9 cellular contexts compared by ENCODE assay signal in the genomic region with DNA sequence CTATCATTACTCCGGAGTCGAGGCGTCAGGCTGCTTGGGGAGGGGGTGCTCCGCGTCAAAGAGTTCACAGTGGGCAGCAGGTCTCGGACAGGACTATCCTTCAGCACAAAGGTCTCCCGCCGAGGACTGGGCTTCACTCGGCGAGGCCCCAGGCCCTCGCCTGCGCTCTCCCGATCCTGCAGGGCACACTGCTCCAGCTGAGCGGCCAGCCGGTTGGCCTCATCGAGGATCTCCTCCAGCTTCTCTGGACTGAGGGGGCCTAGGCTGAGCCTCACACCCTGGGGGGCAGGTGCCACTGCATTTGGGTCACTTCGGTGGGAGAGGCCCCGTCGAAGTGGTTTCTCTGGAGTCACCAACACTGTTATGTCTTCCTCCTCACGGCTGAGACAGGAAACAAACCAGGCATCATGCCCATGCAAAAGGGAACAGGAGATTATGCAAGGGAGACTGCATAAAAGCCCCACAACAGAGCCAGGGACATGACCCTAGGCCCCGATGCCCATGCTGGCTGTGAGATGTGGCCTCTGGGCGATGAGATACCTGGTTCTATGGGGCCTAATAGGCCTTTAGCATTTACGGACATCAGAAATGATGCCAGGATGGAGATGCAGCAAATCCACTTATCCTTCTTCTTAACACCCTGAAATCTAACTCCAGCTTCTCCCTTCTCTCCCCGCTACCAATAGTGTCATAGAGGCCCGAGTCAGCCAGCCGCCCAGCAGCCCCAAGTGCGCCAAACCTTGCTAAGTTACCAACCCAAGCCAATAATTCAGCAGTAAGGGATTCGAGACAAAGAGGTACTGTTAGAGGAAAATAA. TPM values are rescaled to one million over a fixed set of nuclear protein-coding genes. Genes with fewer than 3 reads are reported as not detected.
DNase-seq lines count a peak whose midpoint lies in the region; ATAC-seq and TF ChIP-seq lines count a peak whose summit lies in the region.
"Had no signal": no experiment of that assay in that cellular context is flagged by ENCODE, and none has a peak within 500 bp of the region (broad histone marks: within the 10 kb centered on the region; RNA-seq: fewer than 3 reads in every experiment).

No MANE protein-coding gene starts in this region.

- H3K4me2 ChIP-seq in IMR-90 (ENCODE audit: low read depth, low read length) (peak overlapping the region; percentile 96), mesenchymal stem cell (ENCODE audit: low read length, poor library complexity, severe bottlenecking) (peak overlapping the region; percentile 64)

- H4K91ac ChIP-seq in IMR-90 (ENCODE audit: insufficient read depth, low read depth, low read length): peak overlapping the region; percentile 71
- H4K91ac ChIP-seq in mesenchymal stem cell (ENCODE audit: low read length): peak overlapping the region; percentile 71

- ATAC-seq in IMR-90 (ENCODE audit: low read depth): peak; percentile 3; the same call in 1 of the 2 replicates
- no peak for ATAC-seq in HG02623 (IDR thresholded peaks at IDR 0.05; ENCODE audit: unreplicated experiment)

- no peaks in the 10 kb centered on the region for H3K9me3 ChIP-seq in IMR-90 (ENCODE audit: control insufficient read depth, insufficient read depth, low read length)
- no peaks in the 10 kb centered on the region for H3K9me3 ChIP-seq in mesenchymal stem cell (ENCODE audit: control insufficient read depth, low read length)

- H3K27me3 ChIP-seq in IMR-90 (ENCODE audit: control insufficient read depth, insufficient read depth, low read length): no peaks in the 10 kb centered on the region
- H3K27me3 ChIP-seq in mesenchymal stem cell (ENCODE audit: control insufficient read depth in 1 of 2, insufficient read depth in 1 of 2, low read length in 2 of 2): no peaks in the 10 kb centered on the region

- peak overlapping the region; percentile 8; the same call in 1 of the 2 replicates for H2BK20ac ChIP-seq in IMR-90 (ENCODE audit: low read depth, low read length)

- TF ChIP-seq POLR2A in IMR-90 (IDR thresholded peaks at IDR 0.05; ENCODE audit: low read depth, low read length): no peak

- WGBS in IMR-90 (ENCODE audit: extremely low coverage in 2 of 2, insufficient read length in 1 of 2), 2 experiments: 36% methylated on average over 7 of the region's 28 CpGs; no CpG with 5 or more reads in 1 of the 2 experiments
- 90% methylated on average over 24 of the region's 28 CpGs for WGBS in mesenchymal stem cell

- H3K79me1 ChIP-seq in IMR-90 (ENCODE audit: low read depth in 1 of 2, low read length in 2 of 2) (peaks cover 15 to 56% of the 10 kb centered on the region in 2 experiments), mesenchymal stem cell (replicated peaks; ENCODE audit: low read length, poor library complexity, severe bottlenecking) (peaks cover 26% of the 10 kb centered on the region)

- H3K9me1 ChIP-seq in IMR-90 (ENCODE audit: insufficient read depth, low read length): peaks cover 6% of the 10 kb centered on the region; the same call in 1 of the 2 replicates

- H2AFZ ChIP-seq in IMR-90 (replicated peaks; ENCODE audit: low read length, poor library complexity) (peak overlapping the region; percentile 84), mesenchymal stem cell (ENCODE audit: low read depth, low read length) (no peak overlapping the region)

- TF ChIP-seq CTCF in AG10803 (conservative IDR thresholded peaks at IDR 0.05; ENCODE audit: low read length) (no peak), IMR-90 (conservative IDR thresholded peaks at IDR 0.05; ENCODE audit: low read depth, low read length) (no peak), astrocyte of the spinal cord (IDR thresholded peaks at IDR 0.05; ENCODE audit: low read depth, low read length) (no peak)

- peak overlapping the region; percentile 61 for H2BK120ac ChIP-seq in IMR-90 (ENCODE audit: low read depth, low read length)
- peak overlapping the region; percentile 50 for H2BK120ac ChIP-seq in mesenchymal stem cell (ENCODE audit: low read depth, low read length)

- peak overlapping the region; percentile 93 for H3K4me3 ChIP-seq in AG10803 (ENCODE audit: low read length)
- H3K4me3 ChIP-seq in IMR-90 (ENCODE audit: insufficient read depth, low read depth, low read length): peak overlapping the region; percentile 63
- H3K4me3 ChIP-seq in astrocyte of the spinal cord (ENCODE audit: low read depth, low read length): peak overlapping the region; percentile 88
- H3K4me3 ChIP-seq in mesenchymal stem cell (ENCODE audit: insufficient read depth in 1 of 2, low read depth in 1 of 2, low read length in 2 of 2): peak overlapping the region in 1 of 2 experiments; percentile 90

- in situ Hi-C loops in IMR-90 (cut with MboI; ENCODE audit: low sequenced_read_pairs): no loop called here
- in situ Hi-C loops in astrocyte of the spinal cord (cut with HindIII; ENCODE audit: low sequenced_read_pairs): no loop called here

- H3K27ac ChIP-seq in IMR-90 (ENCODE audit: insufficient read depth, low read length): peak overlapping the region; percentile 73
- H3K27ac ChIP-seq in mesenchymal stem cell (ENCODE audit: low read length, poor library complexity, severe bottlenecking): no peak overlapping the region

- intact Hi-C loops in IMR-90 (cut with micrococcal nuclease): loop anchor here (1.0 to 10.0 kb wide), 2 partner anchors 117 to 343 kb away; no protein-coding TSS in a partner anchor

- peak overlapping the region; percentile 72 for H3K56ac ChIP-seq in IMR-90 (ENCODE audit: extremely low read depth, insufficient read depth, low read length)

- H3K14ac ChIP-seq in IMR-90 (replicated peaks; ENCODE audit: low read depth, low read length) (peak overlapping the region; percentile 48), mesenchymal stem cell (ENCODE audit: low read length in 2 of 2) (no peak overlapping the region)

- peak overlapping the region; percentile 88 for H2AK9ac ChIP-seq in IMR-90 (replicated peaks; ENCODE audit: low read depth, low read length, poor library complexity)

- H3K36me3 ChIP-seq in IMR-90 (ENCODE audit: control insufficient read depth, insufficient read depth, low read length) (peaks cover 6% of the 10 kb centered on the region), mesenchymal stem cell (ENCODE audit: control insufficient read depth in 1 of 2, insufficient read depth in 2 of 2, low read depth in 1 of 2, low read length in 2 of 2) (peaks cover 12 to 13% of the 10 kb centered on the region in 2 experiments)

- no peaks in the 10 kb centered on the region for H4K20me1 ChIP-seq in IMR-90 (ENCODE audit: insufficient read depth, low read length)

- TF ChIP-seq RAD21 in IMR-90 (IDR thresholded peaks at IDR 0.05; ENCODE audit: low read length): no peak

- DNase-seq in AG10803 (ENCODE audit: low read depth) (peak; percentile 45), IMR-90 (no peak), astrocyte of the spinal cord (ENCODE audit: low read depth, low spot score) (no peak), mesenchymal stem cell (no peak), SHP77 (lab: John Stamatoyannopoulos, UW) (no peak), NCI-H1436 (lab: John Stamatoyannopoulos, UW) (no peak), NCI-H2196 treated with DMSO at 0.1 percent for 48 hours (lab: John Stamatoyannopoulos, UW; ENCODE audit: unreplicated experiment) (no peak)

- H3K4me1 ChIP-seq in IMR-90 (ENCODE audit: control insufficient read depth, insufficient read depth, low read length) (peaks cover 7% of the 10 kb centered on the region), mesenchymal stem cell (ENCODE audit: control insufficient read depth, insufficient read depth, low read depth, low read length) (peaks cover 25% of the 10 kb centered on the region)

- peak overlapping the region in 1 of 2 experiments; percentile 31 for H2BK12ac ChIP-seq in mesenchymal stem cell (ENCODE audit: low read length in 2 of 2)

- CTCF ChIA-PET in IMR-90 (lab: Yijun Ruan, JAX): interaction anchor here (1.0 kb wide), 1 partner anchor 27 kb away, joined by 3 read pairs; no protein-coding TSS in a partner anchor

- H4K5ac ChIP-seq in IMR-90 (ENCODE audit: low read depth, low read length): peak overlapping the region; percentile 76

- peak overlapping the region; percentile 17 for H3K18ac ChIP-seq in IMR-90 (ENCODE audit: low read depth, low read length)
- H3K18ac ChIP-seq in mesenchymal stem cell (ENCODE audit: low read depth in 1 of 2, low read length in 2 of 2): no peak overlapping the region

- H4K8ac ChIP-seq in IMR-90 (ENCODE audit: low read depth in 2 of 2, low read length in 2 of 2) (peak overlapping the region; percentile 32 to 74; a peak in 3 of 4 replicates), mesenchymal stem cell (ENCODE audit: low read length) (peak overlapping the region; percentile 66)

- dilution Hi-C loops in IMR-90 (cut with HindIII; ENCODE audit: low sequenced_read_pairs, unreplicated experiment): no loop called here

- H2BK5ac ChIP-seq in IMR-90 (ENCODE audit: low read depth, low read length, poor library complexity, severe bottlenecking) (peak overlapping the region; percentile 73), mesenchymal stem cell (ENCODE audit: low read depth, low read length, poor library complexity, severe bottlenecking) (no peak overlapping the region)

- H2AK5ac ChIP-seq in IMR-90 (ENCODE audit: low read depth, low read length): peak overlapping the region; percentile 63
- peak overlapping the region; percentile 35 for H2AK5ac ChIP-seq in mesenchymal stem cell (ENCODE audit: low read length, severe bottlenecking)

- peak overlapping the region; percentile 93 for H3K23ac ChIP-seq in IMR-90 (ENCODE audit: low read depth, low read length)
- no peak overlapping the region for H3K23ac ChIP-seq in mesenchymal stem cell (ENCODE audit: low read length in 2 of 2)

- H2BK15ac ChIP-seq in IMR-90 (ENCODE audit: low read depth, low read length) (peak overlapping the region; percentile 12; the same call in 1 of the 3 replicates), mesenchymal stem cell (ENCODE audit: low read depth, poor library complexity, severe bottlenecking) (no peak overlapping the region)

- H3K4ac ChIP-seq in IMR-90 (ENCODE audit: low read depth, low read length) (peak overlapping the region; percentile 85), mesenchymal stem cell (ENCODE audit: low read depth in 1 of 2, low read length in 2 of 2) (peak overlapping the region in 1 of 2 experiments; percentile 6)

- BruUV-seq in IMR-90 (replicated peaks; lab: Mats Ljungman, UMichigan): no TSS peak

- POLR2A ChIA-PET in IMR-90 (lab: Charles Lee; ENCODE audit: unreplicated experiment): interaction anchor here (0.8 to 1.6 kb wide), 2 partner anchors 41 to 89 kb away, joined by 3 read pairs; no protein-coding TSS in a partner anchor

- H3K9ac ChIP-seq in IMR-90 (ENCODE audit: low read depth, low read length) (peak overlapping the region; percentile 82), mesenchymal stem cell (ENCODE audit: low read length) (peak overlapping the region; percentile 90)

RNA-seq across cellular contexts. Expression of gene PSRC1, which starts 1.1 kb away (rescaled TPM):
- total RNA-seq in IMR-90 (2012; rRNA removed): 34.6 and 36.4 TPM in 2 replicates
- 40.3 and 42.1 TPM in 2 replicates for polyA plus RNA-seq in IMR-90 (2012; rRNA removed)
- polyA plus RNA-seq in IMR-90 (2012; cell fraction: cytosol; rRNA removed): 20.2 and 35.7 TPM in 2 replicates
- polyA plus RNA-seq in IMR-90 (2012; cell fraction: nucleus; rRNA removed; ENCODE audit: low replicate concordance): 123 and 134 TPM in 2 replicates
- 7.4 TPM for polyA plus RNA-seq in mesenchymal stem cell (2013, experiment 1 of 2)
- polyA plus RNA-seq in mesenchymal stem cell (2013, experiment 2 of 2): 7.5 TPM

RNA-seq across cellular contexts. Expression of gene MYBPHL, which starts 24.9 kb away (rescaled TPM):
- total RNA-seq in IMR-90 (2012; rRNA removed): not detected in 2 replicates
- polyA plus RNA-seq in IMR-90 (2012; rRNA removed): 0.07 TPM in 1 of 2 replicates, not detected in the other
- 0.02 TPM in 1 of 2 replicates, not detected in the other for polyA plus RNA-seq in IMR-90 (2012; cell fraction: cytosol; rRNA removed)
- polyA plus RNA-seq in IMR-90 (2012; cell fraction: nucleus; rRNA removed; ENCODE audit: low replicate concordance): 0.16 and 0.31 TPM in 2 replicates
- polyA plus RNA-seq in mesenchymal stem cell (2013, experiment 1 of 2): 0.14 TPM
- polyA plus RNA-seq in mesenchymal stem cell (2013, experiment 2 of 2): not detected
- total RNA-seq: glomerular endothelial cell had no signal

RNA-seq across cellular contexts. Expression of gene CELSR2, which starts 32.5 kb away (rescaled TPM):
- total RNA-seq in IMR-90 (2012; rRNA removed): 1.1 and 1.3 TPM in 2 replicates
- 5.0 and 5.3 TPM in 2 replicates for polyA plus RNA-seq in IMR-90 (2012; rRNA removed)
- polyA plus RNA-seq in IMR-90 (2012; cell fraction: cytosol; rRNA removed): 2.5 and 5.4 TPM in 2 replicates
- 10.8 and 19.0 TPM in 2 replicates for polyA plus RNA-seq in IMR-90 (2012; cell fraction: nucleus; rRNA removed; ENCODE audit: low replicate concordance)
- polyA plus RNA-seq in mesenchymal stem cell (2013, experiment 1 of 2): 1.0 TPM
- 0.93 TPM for polyA plus RNA-seq in mesenchymal stem cell (2013, experiment 2 of 2)
